In genomic region chr4:159175989-159176375, GRCh38 we compare ENCODE assay signal across 11 cellular contexts.
A peak's percentile ranks its signal among the peaks of the same experiment; 100 is the strongest.
DNase-seq lines count a peak whose midpoint lies in the region; ATAC-seq, FAIRE-seq and TF ChIP-seq lines count a peak whose summit lies in the region.
"Had no signal": no experiment of that assay in that cellular context is flagged by ENCODE, and none has a peak within 500 bp of the region (broad histone marks: within the 10 kb centered on the region; RNA-seq: fewer than 3 reads in every experiment).

No MANE protein-coding gene starts in this region.

- H3K9me3 ChIP-seq in PC-3 (ENCODE audit: low read length): no peaks in the 10 kb centered on the region
- H3K9me3 ChIP-seq in small intestine (ENCODE audit: control insufficient read depth, low read depth): no peaks in the 10 kb centered on the region
- H3K9me3 ChIP-seq in ovary: no peaks in the 10 kb centered on the region

- peak overlapping the region; percentile 72 for H2AFZ ChIP-seq in PC-3 (ENCODE audit: low read length)

- H3F3A ChIP-seq in PC-3 (ENCODE audit: low read length, unreplicated experiment): no peaks in the 10 kb centered on the region

- peak overlapping the region; percentile 16 to 48 (median 46) for H3K27ac Mint-ChIP-seq in nephron
- H3K27ac Mint-ChIP-seq: IgD-negative memory B cell had no signal

- intact Hi-C loops in PC-3 (cut with micrococcal nuclease) (loop anchor here (1.0 to 5.0 kb wide), 7 partner anchors 27 to 446 kb away; no protein-coding TSS in a partner anchor), ovary (cut with DNase I) (loop anchor here (5.0 to 10.0 kb wide), 7 partner anchors 71 to 451 kb away; partner anchors contain the start of genes PPID (in 1 of the 4) and RAPGEF2 (in 1 of the 4))

- no peaks in the 10 kb centered on the region for H3K9me2 ChIP-seq in PC-3 (replicated peaks; ENCODE audit: low read length)

- POLR2A ChIA-PET in PC-3 (lab: Charles Lee; ENCODE audit: unreplicated experiment): no interaction called here

- H3K9me3 Mint-ChIP-seq in nephron: no peaks in the 10 kb centered on the region
- H3K9me3 Mint-ChIP-seq: activated naive CD4-positive, alpha-beta T cell treated with anti-CD3 and anti-CD28 coated beads, Interleukin-2, amount 50 U/mL, for 24 hours; IgD-negative memory B cell; natural killer cell had no signal

- TF ChIP-seq CTCF in PC-3 (conservative IDR thresholded peaks at IDR 0.05; ENCODE audit: low read depth, low read length) (no peak), nephron (IDR thresholded peaks at IDR 0.05; ENCODE audit: unreplicated experiment in 3 of 3) (no peak), ovary (IDR thresholded peaks at IDR 0.05) (no peak)

- no peaks in the 10 kb centered on the region for H4K20me1 ChIP-seq in PC-3 (ENCODE audit: low read length)

- H3K27me3 ChIP-seq in PC-3 (ENCODE audit: low read length) (no peaks in the 10 kb centered on the region), small intestine (ENCODE audit: control insufficient read depth in 2 of 2, insufficient read depth in 2 of 2, low read length in 2 of 2) (no peaks in the 10 kb centered on the region), ovary (no peaks in the 10 kb centered on the region)

- FAIRE-seq in small intestine (lab: Jason Lieb, UNC): no peak

- peaks cover 42% of the 10 kb centered on the region for H3K4me1 Mint-ChIP-seq in nephron

- no peaks in the 10 kb centered on the region for H3K36me3 ChIP-seq in PC-3 (ENCODE audit: low read depth, low read length)
- no peaks in the 10 kb centered on the region for H3K36me3 ChIP-seq in small intestine (ENCODE audit: control insufficient read depth in 2 of 2, insufficient read depth in 2 of 2, low read length in 2 of 2)
- H3K36me3 ChIP-seq in ovary: no peaks in the 10 kb centered on the region

- H3K4me1 ChIP-seq in PC-3 (ENCODE audit: insufficient read depth, low read length) (peaks cover 28% of the 10 kb centered on the region), small intestine (ENCODE audit: control insufficient read depth in 2 of 2, insufficient read depth in 1 of 2, low read depth in 1 of 2, low read length in 1 of 2) (peaks cover 0 to 10% of the 10 kb centered on the region in 2 donors), ovary (ENCODE audit: insufficient read depth) (peaks cover 9% of the 10 kb centered on the region)

- H3K9ac ChIP-seq in PC-3 (ENCODE audit: low read length): peak overlapping the region; percentile 54

- CTCF ChIA-PET in PC-3 (lab: Charles Lee): no interaction called here

- H3K4me2 ChIP-seq in PC-3 (ENCODE audit: low read length): peak overlapping the region; percentile 93

- H3K36me3 Mint-ChIP-seq in nephron (ENCODE audit: low read depth): no peaks in the 10 kb centered on the region
- H3K36me3 Mint-ChIP-seq: activated naive CD4-positive, alpha-beta T cell treated with anti-CD3 and anti-CD28 coated beads, Interleukin-2, amount 50 U/mL, for 24 hours; IgD-negative memory B cell; natural killer cell had no signal

- BruUV-seq in PC-3 (replicated peaks; lab: Mats Ljungman, UMichigan): no TSS peak

- DNase-seq in Daoy (ENCODE audit: low read depth): peak; percentile 0
- DNase-seq in PC-3: no peak
- no peak for DNase-seq in epithelial cell of prostate (ENCODE audit: low read depth, low spot score)
- DNase-seq in middle frontal gyrus (ENCODE audit: extremely low spot score, low spot score): no peak
- DNase-seq in small intestine: no peak
- DNase-seq in DMS 273 (lab: John Stamatoyannopoulos, UW; ENCODE audit: unreplicated experiment): no peak
- no peak for DNase-seq in ovary

- H3K4me3 ChIP-seq in PC-3 (ENCODE audit: low read length) (peak overlapping the region; percentile 66), small intestine (ENCODE audit: low read depth in 1 of 2, low read length in 2 of 2) (no peak overlapping the region), ovary (no peak overlapping the region)

- no peaks in the 10 kb centered on the region for H3K27me3 Mint-ChIP-seq in nephron (ENCODE audit: low read depth)

- no peak overlapping the region for H3K4me3 Mint-ChIP-seq in nephron
- H3K4me3 Mint-ChIP-seq: IgD-negative memory B cell, natural killer cell had no signal

- peak; percentile 21 for ATAC-seq in PC-3

- TF ChIP-seq EP300 in ovary (IDR thresholded peaks at IDR 0.05): no peak

- no peak for TF ChIP-seq POLR2A in ovary (IDR thresholded peaks at IDR 0.05)

- H3K79me2 ChIP-seq in PC-3 (ENCODE audit: low read length): peaks cover 78% of the 10 kb centered on the region

- WGBS in small intestine, 3 donors: 70 to 75% (median 73%) methylated on average over 4 of the region's 4 CpGs
- WGBS in ovary, 3 donors: 62 to 67% (median 63%) methylated on average over 4 of the region's 4 CpGs

- peak overlapping the region; percentile 65 for H3K27ac ChIP-seq in PC-3 (ENCODE audit: low read length)
- H3K27ac ChIP-seq in epithelial cell of prostate: peak overlapping the region; percentile 58
- H3K27ac ChIP-seq in small intestine (ENCODE audit: low read depth in 1 of 2, low read length in 1 of 2): no peak overlapping the region
- H3K27ac ChIP-seq in ovary: no peak overlapping the region

Comparison
In these comparisons a context has a peak if more than half of its experiments do, and no peak if none do; other contexts are left out.
1. H3K27ac ChIP-seq: peak in PC-3 (single experiment) and epithelial cell of prostate (single experiment); none in small intestine (0 of 2) and ovary (0 of 2).